ENCODE assay signal across 12 cellular contexts in genomic region chr12:109716512-109717389, GRCh38. TPM values are rescaled to one million over a fixed set of nuclear protein-coding genes. Genes with fewer than 3 reads are reported as not detected.
DNase-seq lines count a peak whose midpoint lies in the region; ATAC-seq and TF ChIP-seq lines count a peak whose summit lies in the region.
"Had no signal": no experiment of that assay in that cellular context is flagged by ENCODE, and none has a peak within 500 bp of the region (broad histone marks: within the 10 kb centered on the region; RNA-seq: fewer than 3 reads in every experiment).

No MANE protein-coding gene starts in this region.

- in situ Hi-C loops in mammary epithelial cell (cut with MboI; ENCODE audit: low sequenced_read_pairs in 2 of 2) = no loop called here

- TF ChIP-seq CTCF in MCF 10A (IDR thresholded peaks at IDR 0.05; ENCODE audit: unreplicated experiment) (no peak), mammary epithelial cell (conservative IDR thresholded peaks at IDR 0.05 in 1 of 2, IDR thresholded peaks at IDR 0.05 in 1 of 2; ENCODE audit: extremely low read depth in 1 of 2, insufficient read depth in 1 of 2, low read depth in 1 of 2, low read length in 2 of 2) (no peak), endodermal cell (conservative IDR thresholded peaks at IDR 0.05) (no peak), natural killer cell (IDR thresholded peaks at IDR 0.05) (no peak)

- H3K4me2 ChIP-seq in mammary epithelial cell (ENCODE audit: insufficient read depth, low read depth, low read length) = no peak overlapping the region

- 96% methylated on average over 17 of the region's 19 CpGs for WGBS in mammary epithelial cell (ENCODE audit: low coverage, missing lambda C conversion rate)
- 84 to 87% methylated on average over 14 to 19 of the region's 19 CpGs for WGBS in endodermal cell (ENCODE audit: insufficient coverage in 1 of 2, insufficient read length in 1 of 2), 2 experiments

- BruUV-seq in MCF 10A (replicated peaks; lab: Mats Ljungman, UMichigan) = no TSS peak
- no TSS peak for BruUV-seq in mammary epithelial cell (replicated peaks; lab: Mats Ljungman, UMichigan)

- H4K20me1 ChIP-seq in mammary epithelial cell (ENCODE audit: insufficient read depth, low read length) = no peaks in the 10 kb centered on the region

- POLR2A ChIA-PET in MCF 10A (lab: Yijun Ruan, JAX) = interaction anchor here (0.6 kb wide), 1 partner anchor 96 kb away, joined by 3 read pairs; no protein-coding TSS in a partner anchor

- H2AFZ ChIP-seq in mammary epithelial cell (ENCODE audit: low read depth, low read length) = no peak overlapping the region

- peak; percentile 29 for DNase-seq in MCF 10A (ENCODE audit: unreplicated experiment)
- no peak for DNase-seq in mammary epithelial cell
- no peak for DNase-seq in endodermal cell
- DNase-seq in natural killer cell = no peak
- DNase-seq: activated CD4-positive, CD25-positive, alpha-beta regulatory T cell; AML-193; mucosa of descending colon had no signal

- intact Hi-C loops in MCF 10A (cut with micrococcal nuclease) = no loop called here
- intact Hi-C loops in mammary epithelial cell (cut with micrococcal nuclease) = loop anchor here (2.0 kb wide), 1 partner anchor 120 kb away; no protein-coding TSS in a partner anchor
- intact Hi-C loops in natural killer cell (cut with micrococcal nuclease) = no loop called here

- H3K27ac Mint-ChIP-seq in MCF 10A (ENCODE audit: low read depth, unreplicated experiment) (no peak overlapping the region), endodermal cell (no peak overlapping the region), natural killer cell (no peak overlapping the region)
- H3K27ac Mint-ChIP-seq: activated naive CD8-positive, alpha-beta T cell had no signal

- H3K9me3 Mint-ChIP-seq in MCF 10A (ENCODE audit: unreplicated experiment) = no peaks in the 10 kb centered on the region
- no peaks in the 10 kb centered on the region for H3K9me3 Mint-ChIP-seq in endodermal cell
- H3K9me3 Mint-ChIP-seq in natural killer cell = no peaks in the 10 kb centered on the region

- no peaks in the 10 kb centered on the region for H3K27me3 Mint-ChIP-seq in MCF 10A (ENCODE audit: insufficient read depth, unreplicated experiment)
- H3K27me3 Mint-ChIP-seq in endodermal cell (ENCODE audit: insufficient read depth) = peaks cover 15% of the 10 kb centered on the region
- H3K27me3 Mint-ChIP-seq in natural killer cell (ENCODE audit: low read depth in 2 of 2) = peaks cover 14 to 18% of the 10 kb centered on the region in 2 donors

- H3K36me3 Mint-ChIP-seq in MCF 10A (ENCODE audit: insufficient read depth, unreplicated experiment) (no peaks in the 10 kb centered on the region), endodermal cell (ENCODE audit: low read depth) (peaks cover 6% of the 10 kb centered on the region), natural killer cell (no peaks in the 10 kb centered on the region)
- H3K36me3 Mint-ChIP-seq: activated naive CD8-positive, alpha-beta T cell had no signal

- H3K4me1 Mint-ChIP-seq in MCF 10A (ENCODE audit: insufficient read depth, unreplicated experiment) (no peaks in the 10 kb centered on the region), endodermal cell (peaks cover 34% of the 10 kb centered on the region), natural killer cell (peaks cover 0 to 4% of the 10 kb centered on the region in 2 donors)

- H3K36me3 ChIP-seq in mammary epithelial cell (ENCODE audit: insufficient read depth, low read length) (no peaks in the 10 kb centered on the region), endodermal cell (ENCODE audit: control insufficient read depth, insufficient read depth, low read length) (peaks cover 9% of the 10 kb centered on the region), muscle layer of colon (ENCODE audit: insufficient read depth, low read length) (no peaks in the 10 kb centered on the region)

- H3K9me3 ChIP-seq in mammary epithelial cell (replicated peaks; ENCODE audit: insufficient read depth, low read length) (no peaks in the 10 kb centered on the region), endodermal cell (ENCODE audit: control insufficient read depth, low read length) (no peaks in the 10 kb centered on the region), muscle layer of colon (ENCODE audit: low read length) (no peaks in the 10 kb centered on the region)
- H3K9me3 ChIP-seq: mucosa of descending colon had no signal

- no peaks in the 10 kb centered on the region for H3K79me2 ChIP-seq in mammary epithelial cell (ENCODE audit: insufficient read depth, low read length)

- peaks cover 5% of the 10 kb centered on the region for H3K4me1 ChIP-seq in mammary epithelial cell (ENCODE audit: insufficient read depth, low read length)
- peaks cover 24% of the 10 kb centered on the region for H3K4me1 ChIP-seq in endodermal cell (ENCODE audit: control insufficient read depth, insufficient read depth, low read length)
- H3K4me1 ChIP-seq in muscle layer of colon (ENCODE audit: insufficient read depth, low read length) = peaks cover 63% of the 10 kb centered on the region

- H3K27ac ChIP-seq in mammary epithelial cell (ENCODE audit: insufficient read depth, low read depth, low read length) (no peak overlapping the region), endodermal cell (ENCODE audit: low read depth, low read length) (no peak overlapping the region), muscle layer of colon (ENCODE audit: low read depth, low read length) (peak overlapping the region; percentile 48)

- H3K4me3 ChIP-seq in mammary epithelial cell (replicated peaks in 1 of 3; ENCODE audit: insufficient read depth in 1 of 3, low read depth in 2 of 3, low read length in 3 of 3) = no peak overlapping the region
- peak overlapping the region; percentile 79 for H3K4me3 ChIP-seq in endodermal cell (ENCODE audit: low read length)
- H3K4me3 ChIP-seq in muscle layer of colon (ENCODE audit: low read depth in 1 of 2, low read length in 2 of 2) = peak overlapping the region in 1 of 2 donors; percentile 10
- H3K4me3 ChIP-seq: mucosa of descending colon had no signal

- H3K9ac ChIP-seq in mammary epithelial cell (ENCODE audit: insufficient read depth, low read length) (no peak overlapping the region), endodermal cell (ENCODE audit: extremely low read depth, low read length, poor library complexity, severe bottlenecking) (no peak overlapping the region), muscle layer of colon (ENCODE audit: low read length) (no peak overlapping the region)

- ATAC-seq in GM19328 (IDR thresholded peaks at IDR 0.05; ENCODE audit: unreplicated experiment) (no peak), GM19397 (IDR thresholded peaks at IDR 0.05; ENCODE audit: unreplicated experiment) (no peak), GM18868 (IDR thresholded peaks at IDR 0.05; ENCODE audit: unreplicated experiment) (no peak), natural killer cell (no peak)
- ATAC-seq: mucosa of descending colon had no signal

- CTCF ChIA-PET in MCF 10A (lab: Yijun Ruan, JAX) = interaction anchor here (0.6 to 1.7 kb wide), 5 partner anchors 23 to 1596 kb away, joined by 3 to 9 read pairs (median 3); no protein-coding TSS in a partner anchor
- CTCF ChIA-PET in mammary epithelial cell (lab: Charles Lee; ENCODE audit: low non-redundant PET) = no interaction called here

- H3K27me3 ChIP-seq in mammary epithelial cell (ENCODE audit: insufficient read depth, low read length) = peaks cover 4% of the 10 kb centered on the region
- H3K27me3 ChIP-seq in endodermal cell (ENCODE audit: control insufficient read depth, insufficient read depth, low read length, poor library complexity, severe bottlenecking) = peaks cover 8% of the 10 kb centered on the region
- H3K27me3 ChIP-seq in muscle layer of colon (ENCODE audit: control insufficient read depth in 1 of 2, insufficient read depth in 2 of 2, low read length in 2 of 2) = peaks cover 0 to 15% of the 10 kb centered on the region in 2 donors

- dilution Hi-C loops in mammary epithelial cell (cut with HindIII; ENCODE audit: low sequenced_read_pairs) = no loop called here

- H3K4me3 Mint-ChIP-seq in MCF 10A (ENCODE audit: unreplicated experiment) (no peak overlapping the region), endodermal cell (peak overlapping the region; percentile 70), natural killer cell (no peak overlapping the region)

RNA-seq across cellular contexts. Expression of gene FAM222A, which starts 3.1 kb away (rescaled TPM):
- total RNA-seq in MCF 10A (2022) (0.19 and 0.29 TPM in 2 replicates), mammary epithelial cell (1 to 10 TPM in 1 of 2 donors, under 1 TPM in 1; 0.50 to 1.3 TPM), endodermal cell (10 to 100 TPM; 21.6 to 24.4 TPM), natural killer cell (1 to 10 TPM; 3.1 to 6.6 (median 4.0) TPM)
- polyA plus RNA-seq in mammary epithelial cell = 0.71 TPM
- 2.1 TPM for polyA minus RNA-seq in mammary epithelial cell
- polyA plus RNA-seq in endodermal cell (2013, experiment 1 of 2) = 8.7 TPM
- polyA plus RNA-seq in endodermal cell (2013, experiment 2 of 2) = 8.7 TPM
